Comparison of ENCODE assay signal across 8 cellular contexts in genomic region chr15:52567886-52568568, GRCh38. TPM values are rescaled to one million over a fixed set of nuclear protein-coding genes. Genes with fewer than 3 reads are reported as not detected.
DNase-seq lines count a peak whose midpoint lies in the region; ATAC-seq and TF ChIP-seq lines count a peak whose summit lies in the region.

No MANE protein-coding gene starts in this region.

- TF ChIP-seq CTCF in sigmoid colon (IDR thresholded peaks at IDR 0.05): no peak

- H3K4me3 ChIP-seq in adipocyte (ENCODE audit: low read length): peak overlapping the region; percentile 85
- H3K4me3 ChIP-seq in sigmoid colon: peak overlapping the region; percentile 61 to 85 (median 80)

- 1 to 4% methylated on average over 21 of the region's 21 CpGs for WGBS in sigmoid colon, 2 donors

- ATAC-seq in HG02623 (IDR thresholded peaks at IDR 0.05; ENCODE audit: unreplicated experiment): no peak

- H3K27me3 ChIP-seq in adipocyte (replicated peaks; ENCODE audit: control insufficient read depth, insufficient read depth, low read length): no peaks in the 10 kb centered on the region
- H3K27me3 ChIP-seq in sigmoid colon: no peaks in the 10 kb centered on the region

- H3K4me1 ChIP-seq in adipocyte (ENCODE audit: control insufficient read depth, insufficient read depth, low read length) (peaks cover 11% of the 10 kb centered on the region), sigmoid colon (peaks cover 0 to 52% (median 48%) of the 10 kb centered on the region in 4 donors)

- peak overlapping the region; percentile 89 for H3K9ac ChIP-seq in adipocyte (ENCODE audit: low read length)

- H3K9me3 ChIP-seq in adipocyte (ENCODE audit: control insufficient read depth, low read length): no peaks in the 10 kb centered on the region
- no peaks in the 10 kb centered on the region for H3K9me3 ChIP-seq in sigmoid colon

- no peak for TF ChIP-seq EP300 in sigmoid colon (IDR thresholded peaks at IDR 0.05)

- intact Hi-C loops in sigmoid colon (cut with DNase I): loop anchor here (1.0 to 5.0 kb wide), 4 partner anchors 39 to 946 kb away; partner anchors contain the start of genes ATOSA, DMXL2 and MYO5A

- H3K36me3 ChIP-seq in adipocyte (ENCODE audit: control insufficient read depth, insufficient read depth, low read length, severe bottlenecking) (no peaks in the 10 kb centered on the region), sigmoid colon (no peaks in the 10 kb centered on the region)

- DNase-seq in NCI-H345 (lab: John Stamatoyannopoulos, UW): peak; percentile 3
- no peak for DNase-seq in NCI-H345 treated with DMSO at 0.1 percent for 48 hours (lab: John Stamatoyannopoulos, UW; ENCODE audit: unreplicated experiment)
- peak; percentile 68 for DNase-seq in RKO (ENCODE audit: low spot score)
- DNase-seq in adipocyte (ENCODE audit: low read depth): no peak
- peak; percentile 10 for DNase-seq in hepatic stellate cell (ENCODE audit: low spot score)
- no peak for DNase-seq in sigmoid colon
- DNase-seq in NCI-H2196 treated with DMSO at 0.1 percent for 48 hours (lab: John Stamatoyannopoulos, UW; ENCODE audit: unreplicated experiment): no peak

- no peak for TF ChIP-seq POLR2A in sigmoid colon (IDR thresholded peaks at IDR 0.05)

- peak overlapping the region; percentile 91 to 97 (median 96) for H3K27ac ChIP-seq in sigmoid colon

RNA-seq across cellular contexts. Expression of gene ARPP19, which starts 0.8 kb away (rescaled TPM):
- total RNA-seq in sigmoid colon: 100 to 1,000 TPM; 110 to 177 (median 150) TPM
- 10 to 100 TPM; 26.4 to 40.0 (median 37.0) TPM for polyA plus RNA-seq in sigmoid colon

RNA-seq across cellular contexts. Expression of gene MYO5A, which starts 39.3 kb away (rescaled TPM):
- total RNA-seq in sigmoid colon: 10 to 100 TPM; 23.5 to 46.0 (median 26.3) TPM
- polyA plus RNA-seq in sigmoid colon: 1 to 10 TPM; 2.1 to 6.5 (median 4.8) TPM

Comparison
In these comparisons a context has a peak if more than half of its experiments do, and no peak if none do; other contexts are left out.
1. DNase-seq: peak in NCI-H345 (single experiment), RKO (single experiment) and hepatic stellate cell (single experiment); none in NCI-H345 treated with DMSO at 0.1 percent for 48 hours (single experiment), adipocyte (single experiment), sigmoid colon (single experiment) and NCI-H2196 treated with DMSO at 0.1 percent for 48 hours (single experiment).